In the genomic region with DNA sequence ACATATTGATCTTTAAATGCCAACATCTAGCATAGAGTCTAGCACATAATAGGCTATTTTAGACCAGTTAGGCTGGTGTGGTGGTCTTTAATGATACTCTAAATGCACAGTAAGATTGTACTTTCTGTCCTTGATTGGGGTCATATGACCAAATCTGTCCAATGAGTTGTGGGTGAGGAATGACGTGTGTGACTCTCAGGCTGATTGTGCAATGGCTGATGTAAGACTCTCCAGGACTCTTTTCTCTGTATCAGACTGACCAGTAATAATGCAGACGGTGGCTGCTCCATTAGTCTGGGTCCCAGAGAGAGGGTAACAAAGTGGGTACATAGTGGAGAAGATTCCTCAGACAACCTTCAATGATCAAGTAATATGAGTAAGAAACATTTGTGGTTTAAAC, we compare ENCODE assay signal across 24 cellular contexts.
DNase-seq lines count a peak whose midpoint lies in the region; ATAC-seq and TF ChIP-seq lines count a peak whose summit lies in the region.
"Had no signal": no experiment of that assay in that cellular context is flagged by ENCODE, and none has a peak within 500 bp of the region (broad histone marks: within the 10 kb centered on the region; RNA-seq: fewer than 3 reads in every experiment).

No MANE protein-coding gene starts in this region.

- H3K4me3 ChIP-seq in astrocyte of the spinal cord (ENCODE audit: low read depth, low read length): no peak overlapping the region
- H3K4me3 ChIP-seq: hepatocyte, pancreas, right atrium auricular region had no signal

- no peak for ATAC-seq in GM21423 (IDR thresholded peaks at IDR 0.05; ENCODE audit: unreplicated experiment)
- ATAC-seq: pancreas had no signal

- no peak for TF ChIP-seq CTCF in astrocyte of the spinal cord (IDR thresholded peaks at IDR 0.05; ENCODE audit: low read depth, low read length)

- DNase-seq in EL (peak; percentile 20), M059J (ENCODE audit: low read depth) (peak; percentile 38), astrocyte of the spinal cord (ENCODE audit: low read depth, low spot score) (peak; percentile 27), glomerular visceral epithelial cell (ENCODE audit: extremely low spot score) (peak; percentile 33), NCI-H1694 treated with DMSO at 0.1 percent for 48 hours (lab: John Stamatoyannopoulos, UW) (no peak)
- no peak for DNase-seq in stimulated activated CD4-positive, alpha-beta T cell treated with anti-CD3 and anti-CD28 coated beads, Interleukin-2, amount 100 ng/mL, for 48 hours
- DNase-seq: activated B cell treated with CpG ODN at 0.5 μM for 24 hours; activated CD4-positive, alpha-beta T cell treated with anti-CD3 and anti-CD28 coated beads, Interleukin-2, amount 50 U/mL, for 48 hours; activated CD8-positive, alpha-beta memory T cell treated with anti-CD3 and anti-CD28 coated beads, Interleukin-2, amount 50 U/mL, for 4 hours; activated naive CD8-positive, alpha-beta T cell treated with anti-CD3 and anti-CD28 coated beads for 36 hours; C1 segment of cervical spinal cord; KG1; NCI-H1105; NCI-H2029; NCI-H2227 treated with DMSO at 0.1 percent for 48 hours; NCI-H748 treated with DMSO at 0.1 percent for 48 hours; nephron progenitor cell; pancreas; stimulated activated CD4-positive, alpha-beta T cell treated with anti-CD3 and anti-CD28 coated beads, Interleukin-4, amount 100 ng/mL, for 4 hours; stimulated activated naive CD4-positive, alpha-beta T cell; T1000 had no signal

- in situ Hi-C loops in astrocyte of the spinal cord (cut with HindIII; ENCODE audit: low sequenced_read_pairs): no loop called here

Comparison
In these comparisons a context has a peak if more than half of its experiments do, and no peak if none do; other contexts are left out.
1. DNase-seq: peak in EL (single experiment), M059J (single experiment), astrocyte of the spinal cord (single experiment) and glomerular visceral epithelial cell (single experiment); none in NCI-H1694 treated with DMSO at 0.1 percent for 48 hours (single experiment) and stimulated activated CD4-positive, alpha-beta T cell treated with anti-CD3 and anti-CD28 coated beads, Interleukin-2, amount 100 ng/mL, for 48 hours (0 of 2).